In the genomic region with DNA sequence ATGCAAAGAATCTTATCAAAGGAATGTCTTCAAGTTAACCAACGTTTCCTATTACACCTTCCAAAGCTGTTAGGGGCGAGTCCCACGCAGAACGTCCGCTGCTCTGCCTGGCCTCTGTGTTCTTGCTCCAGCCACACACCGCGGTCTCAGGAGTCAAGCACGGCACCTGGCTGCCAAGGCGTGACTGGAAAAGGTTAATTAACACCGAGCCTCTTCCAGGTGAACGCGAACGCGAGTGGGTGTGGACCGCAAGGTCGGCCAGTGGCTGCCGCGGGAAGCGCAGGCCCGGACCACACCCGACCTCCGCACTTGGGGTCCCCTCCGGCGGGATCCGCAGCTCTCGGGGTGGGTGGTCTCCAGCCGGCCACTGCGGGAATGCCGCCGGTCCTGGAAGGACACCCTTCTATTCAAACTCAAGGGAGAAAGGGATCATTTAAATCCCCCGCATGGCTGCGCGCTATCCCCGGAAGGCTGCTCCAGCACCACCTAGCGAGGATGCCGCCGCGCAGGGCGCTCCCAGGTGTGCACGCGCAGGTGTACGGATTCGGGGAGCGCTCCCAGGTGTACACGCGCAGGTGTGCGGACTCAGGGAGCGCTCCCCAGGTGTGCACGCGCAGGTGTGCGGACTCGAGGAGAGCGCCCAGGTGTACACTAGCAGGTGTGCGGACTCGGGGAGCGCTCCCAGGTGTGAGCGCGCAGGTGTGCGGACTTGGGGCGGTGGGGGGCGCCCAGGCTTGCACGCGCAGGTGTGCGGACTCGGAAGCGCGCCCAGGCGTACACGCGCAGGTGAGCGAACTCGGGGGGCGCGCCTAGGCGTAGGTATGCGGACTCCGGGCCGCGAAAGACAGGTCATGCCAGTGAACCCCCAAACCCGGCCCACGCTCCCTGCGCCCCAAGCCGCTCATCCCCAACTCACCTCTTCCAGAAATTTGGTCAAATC, we compare ENCODE assay signal across 1 cellular context.
TF ChIP-seq lines count a peak whose summit lies in the region.

No MANE protein-coding gene starts in this region.

TF ChIP-seq in IMR-90, 13 proteins besides CTCF, POLR2A, EP300 and RAD21 (continued from another document):
- TF ChIP-seq ELK1 (IDR thresholded peaks at IDR 0.05; ENCODE audit: borderline replicate concordance, low read depth, low read length) (no peak), FOS (IDR thresholded peaks at IDR 0.05; ENCODE audit: low read depth, low read length) (no peak), MAZ (IDR thresholded peaks at IDR 0.05; ENCODE audit: borderline replicate concordance, low read depth, low read length) (no peak), RCOR1 (IDR thresholded peaks at IDR 0.05; ENCODE audit: insufficient replicate concordance, low read length) (no peak), SMC3 (IDR thresholded peaks at IDR 0.05; ENCODE audit: low read depth, low read length) (no peak), NFE2L2 (IDR thresholded peaks at IDR 0.05; ENCODE audit: low read depth, low read length) (no peak), CEBPB (IDR thresholded peaks at IDR 0.05; ENCODE audit: low read depth, low read length) (no peak)
- TF ChIP-seq, protein P1, sequence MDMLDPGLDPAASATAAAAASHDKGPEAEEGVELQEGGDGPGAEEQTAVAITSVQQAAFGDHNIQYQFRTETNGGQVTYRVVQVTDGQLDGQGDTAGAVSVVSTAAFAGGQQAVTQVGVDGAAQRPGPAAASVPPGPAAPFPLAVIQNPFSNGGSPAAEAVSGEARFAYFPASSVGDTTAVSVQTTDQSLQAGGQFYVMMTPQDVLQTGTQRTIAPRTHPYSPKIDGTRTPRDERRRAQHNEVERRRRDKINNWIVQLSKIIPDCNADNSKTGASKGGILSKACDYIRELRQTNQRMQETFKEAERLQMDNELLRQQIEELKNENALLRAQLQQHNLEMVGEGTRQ (IDR thresholded peaks at IDR 0.05; ENCODE audit: low read depth, low read length): no peak
